Comparison of ENCODE assay signal across 8 cellular contexts in genomic region chr12:47021298-47021697, GRCh38. TPM values are rescaled to one million over a fixed set of nuclear protein-coding genes. Genes with fewer than 3 reads are reported as not detected.
A peak's percentile ranks its signal among the peaks of the same experiment; 100 is the strongest.
DNase-seq lines count a peak whose midpoint lies in the region; TF ChIP-seq lines count a peak whose summit lies in the region.

No MANE protein-coding gene starts in this region.

- peaks cover 35% of the 10 kb centered on the region for H3F3A ChIP-seq in GM23248 (ENCODE audit: insufficient read depth)
- no peaks in the 10 kb centered on the region for H3F3A ChIP-seq in smooth muscle cell (ENCODE audit: low read depth)

- in situ Hi-C loops in GM23248 (cut with MboI): no loop called here

- H3K4me1 ChIP-seq in GM23248 (ENCODE audit: insufficient read depth) (peaks cover 57% of the 10 kb centered on the region), adrenal gland (replicated peaks in 1 of 2) (no peaks in the 10 kb centered on the region), hepatocyte (ENCODE audit: insufficient read depth) (no peaks in the 10 kb centered on the region), smooth muscle cell (ENCODE audit: low read depth) (no peaks in the 10 kb centered on the region)

- H2AFZ ChIP-seq in GM23248: no peak overlapping the region
- H2AFZ ChIP-seq in hepatocyte: no peak overlapping the region
- no peak overlapping the region for H2AFZ ChIP-seq in smooth muscle cell (ENCODE audit: low read depth)

- H4K20me1 ChIP-seq in GM23248 (ENCODE audit: insufficient read depth) (no peaks in the 10 kb centered on the region), hepatocyte (ENCODE audit: insufficient read depth, poor library complexity, severe bottlenecking) (no peaks in the 10 kb centered on the region), smooth muscle cell (ENCODE audit: low read depth) (no peaks in the 10 kb centered on the region)

- H3K9me3 ChIP-seq in GM23248 (ENCODE audit: low read depth) (no peaks in the 10 kb centered on the region), adrenal gland (replicated peaks in 1 of 3) (no peaks in the 10 kb centered on the region), hepatocyte (ENCODE audit: low read depth) (no peaks in the 10 kb centered on the region), smooth muscle cell (replicated peaks; ENCODE audit: low read depth) (no peaks in the 10 kb centered on the region)

- H3K27me3 ChIP-seq in GM23248 (replicated peaks; ENCODE audit: insufficient read depth) (no peaks in the 10 kb centered on the region), adrenal gland (no peaks in the 10 kb centered on the region), hepatocyte (no peaks in the 10 kb centered on the region), smooth muscle cell (ENCODE audit: low read depth) (no peaks in the 10 kb centered on the region)

- H3K79me2 ChIP-seq in GM23248 (ENCODE audit: insufficient read depth): no peaks in the 10 kb centered on the region
- H3K79me2 ChIP-seq in hepatocyte: no peaks in the 10 kb centered on the region
- H3K79me2 ChIP-seq in smooth muscle cell (ENCODE audit: low read depth): no peaks in the 10 kb centered on the region

- no peak for TF ChIP-seq POLR2A in adrenal gland (IDR thresholded peaks at IDR 0.05)

- DNase-seq in COLO829 (ENCODE audit: low spot score) (peak; percentile 56), GM23248 (peak; percentile 92), NCI-H2196 (lab: John Stamatoyannopoulos, UW; ENCODE audit: unreplicated experiment) (peak; percentile 72), adrenal gland (no peak), hepatocyte (ENCODE audit: low spot score) (peak; percentile 72), smooth muscle cell (lab: John Stamatoyannopoulos, UW; ENCODE audit: unreplicated experiment) (no peak), NCI-H446 treated with DMSO at 0.1 percent for 48 hours (lab: John Stamatoyannopoulos, UW) (no peak)
- DNase-seq in effector CD8-positive, alpha-beta T cell (lab: John Stamatoyannopoulos, UW): no peak

- intact Hi-C loops in adrenal gland (cut with DNase I): loop anchor here in 1 of 2 donors (10.0 kb wide), 1 partner anchor 346 kb away; no protein-coding TSS in a partner anchor

- H3K9me2 ChIP-seq in GM23248 (ENCODE audit: insufficient read depth) (no peaks in the 10 kb centered on the region), hepatocyte (replicated peaks; ENCODE audit: insufficient read depth) (no peaks in the 10 kb centered on the region)

- H3K4me3 ChIP-seq in GM23248: no peak overlapping the region
- H3K4me3 ChIP-seq in adrenal gland: no peak overlapping the region
- no peak overlapping the region for H3K4me3 ChIP-seq in hepatocyte
- no peak overlapping the region for H3K4me3 ChIP-seq in smooth muscle cell

- H3K36me3 ChIP-seq in GM23248 (ENCODE audit: low read depth): no peaks in the 10 kb centered on the region
- H3K36me3 ChIP-seq in adrenal gland (replicated peaks in 1 of 2): no peaks in the 10 kb centered on the region
- H3K36me3 ChIP-seq in hepatocyte (replicated peaks; ENCODE audit: insufficient read depth, low read depth): no peaks in the 10 kb centered on the region
- no peaks in the 10 kb centered on the region for H3K36me3 ChIP-seq in smooth muscle cell (ENCODE audit: low read depth)

- WGBS in GM23248 (ENCODE audit: low coverage in 1 of 2, low lambda C conversion rate in 2 of 2, missing lambda C conversion rate in 2 of 2), 2 experiments: 47 to 53% methylated on average over 2 of the region's 2 CpGs
- WGBS in adrenal gland, 4 donors: 49 to 52% (median 51%) methylated on average over 2 of the region's 2 CpGs
- WGBS in hepatocyte (ENCODE audit: low lambda C conversion rate, missing lambda C conversion rate): 50% methylated on average over 2 of the region's 2 CpGs
- 55% methylated on average over 2 of the region's 2 CpGs for WGBS in smooth muscle cell (ENCODE audit: low lambda C conversion rate)

- peak overlapping the region; percentile 62 for H3K27ac ChIP-seq in GM23248
- H3K27ac ChIP-seq in adrenal gland: no peak overlapping the region
- no peak overlapping the region for H3K27ac ChIP-seq in hepatocyte
- H3K27ac ChIP-seq in smooth muscle cell (ENCODE audit: low read depth): peak overlapping the region; percentile 54

- TF ChIP-seq CTCF in adrenal gland (IDR thresholded peaks at IDR 0.05): peak; percentile 61 to 75 (median 68)
- peak; percentile 78 for TF ChIP-seq CTCF in hepatocyte (IDR thresholded peaks at IDR 0.05; ENCODE audit: poor library complexity)
- TF ChIP-seq CTCF in smooth muscle cell (IDR thresholded peaks at IDR 0.05; ENCODE audit: borderline replicate concordance, insufficient read depth, poor library complexity, severe bottlenecking): peak; percentile 74

- peak overlapping the region; percentile 79 for H3K4me2 ChIP-seq in GM23248 (ENCODE audit: unreplicated experiment)
- H3K4me2 ChIP-seq in hepatocyte: no peak overlapping the region
- H3K4me2 ChIP-seq in smooth muscle cell: peak overlapping the region; percentile 42

- H3K9ac ChIP-seq in GM23248 (no peak overlapping the region), smooth muscle cell (ENCODE audit: low read depth) (no peak overlapping the region)

RNA-seq across cellular contexts. Expression of gene PCED1B, which starts 58.1 kb away (rescaled TPM):
- total RNA-seq in GM23248 (2014; rRNA removed; shearing (Covaris generic)): 2.9 and 3.5 TPM in 2 replicates
- polyA plus RNA-seq in GM23248 (2016; fragmentation: Nextera tagmentation; extraction: Ambion mirVana) (2.7 and 3.6 TPM in 2 replicates), adrenal gland (10 to 100 TPM; 25.2 to 41.3 (median 31.5) TPM), hepatocyte (6.4 and 6.6 TPM in 2 replicates), smooth muscle cell (3.5 and 6.3 TPM in 2 replicates)
- total RNA-seq in adrenal gland (100 to 1,000 TPM in 1 of 8 donors, 10 to 100 TPM in 7; 21.0 to 110 (median 51.1) TPM), hepatocyte (3.6 and 5.9 TPM in 2 replicates), smooth muscle cell (2.7 and 6.1 TPM in 2 replicates)

RNA-seq across cellular contexts. Expression of gene AMIGO2, which starts 58.5 kb away (rescaled TPM):
- total RNA-seq in GM23248 (2014; rRNA removed; shearing (Covaris generic)): 25.7 and 29.9 TPM in 2 replicates
- polyA plus RNA-seq in GM23248 (2016; fragmentation: Nextera tagmentation; extraction: Ambion mirVana): 19.6 and 20.5 TPM in 2 replicates
- total RNA-seq in adrenal gland: 10 to 100 TPM; 16.5 to 34.7 (median 28.8) TPM
- 10 to 100 TPM; 10.6 to 40.4 (median 22.7) TPM for polyA plus RNA-seq in adrenal gland
- total RNA-seq in hepatocyte: 57.2 and 57.8 TPM in 2 replicates
- polyA plus RNA-seq in hepatocyte: 57.3 and 65.6 TPM in 2 replicates
- 51.6 and 59.6 TPM in 2 replicates for total RNA-seq in smooth muscle cell
- 30.4 and 54.8 TPM in 2 replicates for polyA plus RNA-seq in smooth muscle cell

Comparison
In these comparisons a context has a peak if more than half of its experiments do, and no peak if none do; other contexts are left out.
1. DNase-seq: peak in COLO829 (single experiment), GM23248 (single experiment), NCI-H2196 (single experiment) and hepatocyte (single experiment); none in adrenal gland (0 of 7), smooth muscle cell (single experiment), effector CD8-positive, alpha-beta T cell (single experiment) and NCI-H446 treated with DMSO at 0.1 percent for 48 hours (single experiment).
2. H3K27ac ChIP-seq: peak in GM23248 (single experiment) and smooth muscle cell (single experiment); none in adrenal gland (0 of 5) and hepatocyte (single experiment).
3. Peak in every context shown above with its lines, with median percentiles within 50 percentile points of each other: CTCF ChIP-seq.